In genomic region chr5:151781201-151781600, GRCh38 we compare ENCODE assay signal across 1 cellular context.
TF ChIP-seq lines count a peak whose summit lies in the region.

No MANE protein-coding gene starts in this region.

TF ChIP-seq in GM12878, 131 proteins besides CTCF, POLR2A, EP300 and RAD21:
- TF ChIP-seq E2F8 (IDR thresholded peaks at IDR 0.05; ENCODE audit: low read depth, partially characterized antibody) = no peak
- TF ChIP-seq PML (IDR thresholded peaks at IDR 0.05; ENCODE audit: low read length) = no peak
- TF ChIP-seq NFIC (IDR thresholded peaks at IDR 0.05; ENCODE audit: low read depth, low read length) = no peak
- TF ChIP-seq BRCA1 (IDR thresholded peaks at IDR 0.05; ENCODE audit: low read depth, low read length) = no peak
- TF ChIP-seq TAF1 (IDR thresholded peaks at IDR 0.05; ENCODE audit: borderline replicate concordance, low read depth, low read length) = no peak
- no peak for TF ChIP-seq CHD1 (IDR thresholded peaks at IDR 0.05; ENCODE audit: low read depth, low read length)
- TF ChIP-seq CBX5 (IDR thresholded peaks at IDR 0.05; ENCODE audit: low read depth) = no peak
- TF ChIP-seq, protein P1, sequence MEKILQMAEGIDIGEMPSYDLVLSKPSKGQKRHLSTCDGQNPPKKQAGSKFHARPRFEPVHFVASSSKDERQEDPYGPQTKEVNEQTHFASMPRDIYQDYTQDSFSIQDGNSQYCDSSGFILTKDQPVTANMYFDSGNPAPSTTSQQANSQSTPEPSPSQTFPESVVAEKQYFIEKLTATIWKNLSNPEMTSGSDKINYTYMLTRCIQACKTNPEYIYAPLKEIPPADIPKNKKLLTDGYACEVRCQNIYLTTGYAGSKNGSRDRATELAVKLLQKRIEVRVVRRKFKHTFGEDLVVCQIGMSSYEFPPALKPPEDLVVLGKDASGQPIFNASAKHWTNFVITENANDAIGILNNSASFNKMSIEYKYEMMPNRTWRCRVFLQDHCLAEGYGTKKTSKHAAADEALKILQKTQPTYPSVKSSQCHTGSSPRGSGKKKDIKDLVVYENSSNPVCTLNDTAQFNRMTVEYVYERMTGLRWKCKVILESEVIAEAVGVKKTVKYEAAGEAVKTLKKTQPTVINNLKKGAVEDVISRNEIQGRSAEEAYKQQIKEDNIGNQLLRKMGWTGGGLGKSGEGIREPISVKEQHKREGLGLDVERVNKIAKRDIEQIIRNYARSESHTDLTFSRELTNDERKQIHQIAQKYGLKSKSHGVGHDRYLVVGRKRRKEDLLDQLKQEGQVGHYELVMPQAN (conservative IDR thresholded peaks at IDR 0.05) = no peak
- no peak for TF ChIP-seq PAX5 (IDR thresholded peaks at IDR 0.05; ENCODE audit: borderline replicate concordance, low read depth, low read length)
- TF ChIP-seq, protein P2, sequence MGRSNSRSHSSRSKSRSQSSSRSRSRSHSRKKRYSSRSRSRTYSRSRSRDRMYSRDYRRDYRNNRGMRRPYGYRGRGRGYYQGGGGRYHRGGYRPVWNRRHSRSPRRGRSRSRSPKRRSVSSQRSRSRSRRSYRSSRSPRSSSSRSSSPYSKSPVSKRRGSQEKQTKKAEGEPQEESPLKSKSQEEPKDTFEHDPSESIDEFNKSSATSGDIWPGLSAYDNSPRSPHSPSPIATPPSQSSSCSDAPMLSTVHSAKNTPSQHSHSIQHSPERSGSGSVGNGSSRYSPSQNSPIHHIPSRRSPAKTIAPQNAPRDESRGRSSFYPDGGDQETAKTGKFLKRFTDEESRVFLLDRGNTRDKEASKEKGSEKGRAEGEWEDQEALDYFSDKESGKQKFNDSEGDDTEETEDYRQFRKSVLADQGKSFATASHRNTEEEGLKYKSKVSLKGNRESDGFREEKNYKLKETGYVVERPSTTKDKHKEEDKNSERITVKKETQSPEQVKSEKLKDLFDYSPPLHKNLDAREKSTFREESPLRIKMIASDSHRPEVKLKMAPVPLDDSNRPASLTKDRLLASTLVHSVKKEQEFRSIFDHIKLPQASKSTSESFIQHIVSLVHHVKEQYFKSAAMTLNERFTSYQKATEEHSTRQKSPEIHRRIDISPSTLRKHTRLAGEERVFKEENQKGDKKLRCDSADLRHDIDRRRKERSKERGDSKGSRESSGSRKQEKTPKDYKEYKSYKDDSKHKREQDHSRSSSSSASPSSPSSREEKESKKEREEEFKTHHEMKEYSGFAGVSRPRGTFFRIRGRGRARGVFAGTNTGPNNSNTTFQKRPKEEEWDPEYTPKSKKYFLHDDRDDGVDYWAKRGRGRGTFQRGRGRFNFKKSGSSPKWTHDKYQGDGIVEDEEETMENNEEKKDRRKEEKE (IDR thresholded peaks at IDR 0.05) = no peak
- no peak for TF ChIP-seq SP1 (IDR thresholded peaks at IDR 0.05; ENCODE audit: low read depth, low read length)
- no peak for TF ChIP-seq IRF4 (IDR thresholded peaks at IDR 0.05; ENCODE audit: low read depth, low read length)
